ENCODE assay signal across 17 cellular contexts in genomic region chr16:88813396-88814143, GRCh38. TPM values are rescaled to one million over a fixed set of nuclear protein-coding genes. Genes with fewer than 3 reads are reported as not detected.
DNase-seq lines count a peak whose midpoint lies in the region; ATAC-seq and TF ChIP-seq lines count a peak whose summit lies in the region.
"Had no signal": no experiment of that assay in that cellular context is flagged by ENCODE, and none has a peak within 500 bp of the region (broad histone marks: within the 10 kb centered on the region; RNA-seq: fewer than 3 reads in every experiment).

No MANE protein-coding gene starts in this region.

- no TSS peak for BruUV-seq in HCT116 (replicated peaks; lab: Mats Ljungman, UMichigan)

- no peak overlapping the region for H2AFZ ChIP-seq in HCT116 (ENCODE audit: low read depth, low read length, poor library complexity, severe bottlenecking)

- H3K4me1 Mint-ChIP-seq in T-helper 2 cell treated with Interferon-gamma antibody and Interleukin-4, amounts not matched to agents 5 μg/mL and 100 μg/mL, for 36 hours (ENCODE audit: low read depth) = peaks cover 13% of the 10 kb centered on the region

- peak overlapping the region; percentile 100 for H3K27ac ChIP-seq in HCT116 (ENCODE audit: low read depth, low read length)
- peak overlapping the region; percentile 86 to 93 for H3K27ac ChIP-seq in ascending aorta
- H3K27ac ChIP-seq in neutrophil = peak overlapping the region; percentile 82
- H3K27ac ChIP-seq: brain microvascular endothelial cell had no signal

- peaks cover 14% of the 10 kb centered on the region for H3K36me3 Mint-ChIP-seq in T-helper 2 cell treated with Interferon-gamma antibody and Interleukin-4, amounts not matched to agents 5 μg/mL and 100 μg/mL, for 36 hours (ENCODE audit: low read depth)

- POLR2A ChIA-PET in HCT116 (lab: Charles Lee) = interaction anchor here (3.0 kb wide), 1 partner anchor 379 kb away, joined by 8 read pairs; no protein-coding TSS in a partner anchor

- peak overlapping the region; percentile 19 for H3K4me3 Mint-ChIP-seq in T-helper 2 cell treated with Interferon-gamma antibody and Interleukin-4, amounts not matched to agents 5 μg/mL and 100 μg/mL, for 36 hours

- RAD21 ChIA-PET in HCT116 (lab: Charles Lee; ENCODE audit: low non-redundant PET in 1 of 2, low total read pairs in 2 of 2, uncharacterized antibody in 2 of 2, unreplicated experiment in 2 of 2) = no interaction called here

- H3K4me3 ChIP-seq in HCT116 (replicated peaks in 1 of 2; ENCODE audit: low read depth in 1 of 2, low read length in 2 of 2) (peak overlapping the region; percentile 72 to 75; a peak in 3 of 4 replicates), ascending aorta (no peak overlapping the region), neutrophil (ENCODE audit: low read depth in 1 of 2, low read length in 1 of 2) (no peak overlapping the region)
- H3K4me3 ChIP-seq: A549 had no signal

- H3K9me3 Mint-ChIP-seq in T-helper 2 cell treated with Interferon-gamma antibody and Interleukin-4, amounts not matched to agents 5 μg/mL and 100 μg/mL, for 36 hours = no peaks in the 10 kb centered on the region

- no peak for TF ChIP-seq RAD21 in HCT116 (IDR thresholded peaks at IDR 0.05; ENCODE audit: low read depth)

- peak overlapping the region; percentile 23 for H3K27ac Mint-ChIP-seq in T-helper 2 cell treated with Interferon-gamma antibody and Interleukin-4, amounts not matched to agents 5 μg/mL and 100 μg/mL, for 36 hours

- peak overlapping the region; percentile 87 for H3K9ac ChIP-seq in HCT116 (ENCODE audit: low read length)

- no peak for TF ChIP-seq CTCF in HCT116 (IDR thresholded peaks at IDR 0.05 in 2 of 3, conservative IDR thresholded peaks at IDR 0.05 in 1 of 3; ENCODE audit: borderline replicate concordance in 1 of 3, insufficient read depth in 1 of 3, low read depth in 2 of 3, low read length in 2 of 3)
- no peak for TF ChIP-seq CTCF in ascending aorta (IDR thresholded peaks at IDR 0.05)
- no peak for TF ChIP-seq CTCF in neutrophil (IDR thresholded peaks at IDR 0.05)

- H3K27me3 Mint-ChIP-seq in T-helper 2 cell treated with Interferon-gamma antibody and Interleukin-4, amounts not matched to agents 5 μg/mL and 100 μg/mL, for 36 hours (ENCODE audit: low read depth) = no peaks in the 10 kb centered on the region

- H3K9me2 ChIP-seq in HCT116 (ENCODE audit: insufficient read depth) = no peaks in the 10 kb centered on the region

- DNase-seq in T-helper 2 cell treated with Interferon-gamma antibody and Interleukin-4, amounts not matched to agents 5 μg/mL and 100 μg/mL, for 36 hours (ENCODE audit: low spot score) = no peak
- DNase-seq in T-helper 2 cell = no peak
- no peak for DNase-seq in HCT116 (ENCODE audit: low read depth, low spot score)
- DNase-seq in ascending aorta (ENCODE audit: low spot score in 2 of 2) = no peak
- DNase-seq in COLO829 (ENCODE audit: low spot score) = no peak
- DNase-seq in EL = no peak
- DNase-seq in erythroblast (lab: John Stamatoyannopoulos, UW) = no peak
- DNase-seq: activated CD4-positive, CD25-positive, alpha-beta regulatory T cell treated with anti-CD3 and anti-CD28 coated beads, Interleukin-2, amount 50 U/mL, for 72 hours; brain microvascular endothelial cell; hippocampal formation; MM.1S; NCI-H2029; T-helper 1 cell had no signal

- peaks cover 24% of the 10 kb centered on the region for H3K79me2 ChIP-seq in HCT116 (ENCODE audit: insufficient read depth, low read length)

- intact Hi-C loops in HCT116 (cut with micrococcal nuclease) = loop anchor here (2.0 to 10.0 kb wide), 3 partner anchors 241 to 751 kb away; partner anchors contain the start of genes CDH15 and RPL13
- intact Hi-C loops in ascending aorta (cut with DNase I) = loop anchor here (2.0 to 5.0 kb wide), 3 partner anchors 151 to 1159 kb away; partner anchors contain the start of genes MVD and ZNF778

- TF ChIP-seq POLR2A in HCT116 (IDR thresholded peaks at IDR 0.05; ENCODE audit: borderline replicate concordance, extremely low read depth, insufficient read depth, insufficient read length) = peak; percentile 73
- no peak for TF ChIP-seq POLR2A in erythroblast (IDR thresholded peaks at IDR 0.05; ENCODE audit: low read length)

- H3K27me3 ChIP-seq in HCT116 (ENCODE audit: insufficient read depth, low read length) (no peaks in the 10 kb centered on the region), ascending aorta (no peaks in the 10 kb centered on the region), neutrophil (no peaks in the 10 kb centered on the region)
- H3K27me3 ChIP-seq: brain microvascular endothelial cell, suprapubic skin had no signal

- CTCF ChIA-PET in HCT116 (lab: Charles Lee) = interaction anchor here (1.2 to 3.9 kb wide), 4 partner anchors 29 to 379 kb away, joined by 4 to 16 read pairs (median 6); partner anchors contain the start of genes GALNS, PIEZO1 and TRAPPC2L

- H3K4me1 ChIP-seq in HCT116 (ENCODE audit: control insufficient read depth in 1 of 2, insufficient read depth in 2 of 2, low read length in 2 of 2) (peaks cover 22 to 53% of the 10 kb centered on the region in 2 experiments), ascending aorta (peaks cover 8 to 21% of the 10 kb centered on the region in 2 donors), neutrophil (ENCODE audit: control insufficient read depth in 1 of 2, insufficient read depth in 1 of 2, low read depth in 1 of 2, low read length in 1 of 2) (peaks cover 33 to 40% of the 10 kb centered on the region in 2 experiments)

- H3K36me3 ChIP-seq in HCT116 (ENCODE audit: control insufficient read depth in 1 of 2, insufficient read depth in 2 of 2, low read length in 2 of 2) = peaks cover 0 to 20% of the 10 kb centered on the region in 2 experiments; a peak in 1 of 4 replicates
- peaks cover 8 to 13% of the 10 kb centered on the region in 2 donors for H3K36me3 ChIP-seq in ascending aorta
- peaks cover 53% of the 10 kb centered on the region for H3K36me3 ChIP-seq in neutrophil

- no peaks in the 10 kb centered on the region; the same call in 1 of the 2 replicates for H4K20me1 ChIP-seq in HCT116 (ENCODE audit: insufficient read depth)

- ATAC-seq in HCT116 = no peak
- ATAC-seq: A549, left colon had no signal

- H3K9me3 ChIP-seq in HCT116 (ENCODE audit: control insufficient read depth in 1 of 2, insufficient read depth in 1 of 2, low read depth in 1 of 2, low read length in 2 of 2) = no peaks in the 10 kb centered on the region
- H3K9me3 ChIP-seq in ascending aorta = no peaks in the 10 kb centered on the region
- no peaks in the 10 kb centered on the region for H3K9me3 ChIP-seq in neutrophil
- H3K9me3 ChIP-seq: A549, suprapubic skin had no signal

- peak overlapping the region; percentile 94 for H3K4me2 ChIP-seq in HCT116 (ENCODE audit: low read length)

TF ChIP-seq in HCT116, 20 proteins besides CTCF, POLR2A, EP300 and RAD21:
- TF ChIP-seq ZNF274 (IDR thresholded peaks at IDR 0.05; ENCODE audit: low read depth, low read length) (no peak), POLR2AphosphoS5 (IDR thresholded peaks at IDR 0.05; ENCODE audit: low read depth, low read length) (0 out of 2 replicates have a peak, but pooled peaks have one; percentile 9)

RNA-seq across cellular contexts. Expression of gene APRT, which starts 1.8 kb away (rescaled TPM):
- 311 TPM for total RNA-seq in HCT116 (2021; ENCODE audit: unreplicated experiment)
- polyA plus RNA-seq in HCT116 (2012) = 329 and 349 TPM in 2 replicates
- total RNA-seq in ascending aorta = 305 TPM

RNA-seq across cellular contexts. Expression of gene CDT1, which starts 10.0 kb away (rescaled TPM):
- 160 TPM for total RNA-seq in HCT116 (2021; ENCODE audit: unreplicated experiment)
- polyA plus RNA-seq in HCT116 (2012) = 123 and 132 TPM in 2 replicates
- not detected for total RNA-seq in ascending aorta

RNA-seq across cellular contexts. Expression of gene PIEZO1, which starts 28.6 kb away (rescaled TPM):
- total RNA-seq in HCT116 (2021; ENCODE audit: unreplicated experiment) (224 TPM), ascending aorta (428 TPM)
- polyA plus RNA-seq in HCT116 (2012) = 198 and 280 TPM in 2 replicates

RNA-seq across cellular contexts. Expression of gene GALNS, which starts 43.2 kb away (rescaled TPM):
- total RNA-seq in HCT116 (2021; ENCODE audit: unreplicated experiment) (44.6 TPM), ascending aorta (62.2 TPM)
- 22.7 and 24.3 TPM in 2 replicates for polyA plus RNA-seq in HCT116 (2012)

RNA-seq across cellular contexts. Expression of gene TRAPPC2L, which starts 43.4 kb away (rescaled TPM):
- total RNA-seq in HCT116 (2021; ENCODE audit: unreplicated experiment) (94.1 TPM), ascending aorta (7.6 TPM)
- 141 and 162 TPM in 2 replicates for polyA plus RNA-seq in HCT116 (2012)

Comparison
In these comparisons a context has a peak if more than half of its experiments do, and no peak if none do; other contexts are left out.
1. H3K4me3 ChIP-seq: peak in HCT116 (2 of 2); none in ascending aorta (0 of 2) and neutrophil (0 of 2).
2. RNA of gene CDT1, which starts 10.0 kb away (total RNA-seq): 160 TPM in HCT116 (single experiment); not detected in ascending aorta (single experiment); every median in the first group is over 100 times any median in the second.
3. Peak in every context shown above with its lines, with median percentiles within 50 percentile points of each other: H3K27ac ChIP-seq.